ENCODE assay signal across 28 cellular contexts in the genomic region with DNA sequence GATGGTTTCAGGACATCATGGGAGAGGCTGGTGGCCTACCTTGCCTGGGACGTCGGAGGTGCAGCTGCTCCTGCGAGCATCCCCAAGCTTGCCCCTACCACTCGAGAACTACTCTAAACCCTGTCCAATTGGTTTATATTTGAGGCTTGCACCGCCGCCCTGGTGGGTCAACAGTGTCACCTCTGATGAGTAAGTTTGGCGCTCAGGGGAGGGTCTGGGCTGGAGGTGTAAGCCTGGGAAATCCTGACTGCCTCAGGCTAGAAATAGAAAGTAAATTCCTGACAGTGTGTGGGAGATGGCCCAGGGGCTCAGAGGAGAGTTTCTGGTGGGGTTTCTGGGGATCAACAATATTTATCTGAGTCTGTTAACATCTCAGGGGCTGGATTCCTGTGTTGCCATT. TPM values are rescaled to one million over a fixed set of nuclear protein-coding genes. Genes with fewer than 3 reads are reported as not detected.
DNase-seq lines count a peak whose midpoint lies in the region; ATAC-seq and TF ChIP-seq lines count a peak whose summit lies in the region.
"Had no signal": no experiment of that assay in that cellular context is flagged by ENCODE, and none has a peak within 500 bp of the region (broad histone marks: within the 10 kb centered on the region; RNA-seq: fewer than 3 reads in every experiment).

No MANE protein-coding gene starts in this region.

- ATAC-seq in thoracic aorta (ENCODE audit: insufficient number of reproducible peaks, low FRiP score, low read depth) (no peak), GM21528 (IDR thresholded peaks at IDR 0.05; ENCODE audit: low FRiP score, unreplicated experiment) (no peak)
- ATAC-seq in activated T-helper 17 cell treated with anti-CD3 and anti-CD28 coated beads, Interleukin-2, amount 50 U/mL, for 72 hours (replicated peaks), result no peak
- ATAC-seq: HCT116; naive thymus-derived CD8-positive, alpha-beta T cell; psoas muscle had no signal

- no peak overlapping the region for H2BK5ac ChIP-seq in H9 (ENCODE audit: insufficient read length, low read length)
- no peak overlapping the region for H2BK5ac ChIP-seq in mesenchymal stem cell (ENCODE audit: low read depth, low read length, poor library complexity, severe bottlenecking)

- no peak overlapping the region for H3K56ac ChIP-seq in H9 (ENCODE audit: insufficient read length, low read depth, low read length)

- H2AK5ac ChIP-seq in H9 (ENCODE audit: insufficient read length, low read length), result peak overlapping the region; percentile 41
- peak overlapping the region; percentile 94 for H2AK5ac ChIP-seq in mesenchymal stem cell (ENCODE audit: low read length, severe bottlenecking)

- no peaks in the 10 kb centered on the region for H3K9me3 ChIP-seq in H9 (ENCODE audit: control insufficient read depth, low read depth, low read length)
- H3K9me3 ChIP-seq in mesenchymal stem cell (ENCODE audit: control insufficient read depth, low read length), result no peaks in the 10 kb centered on the region
- no peaks in the 10 kb centered on the region for H3K9me3 ChIP-seq in thoracic aorta
- H3K9me3 ChIP-seq: psoas muscle had no signal

- peak overlapping the region; percentile 43 for H3T11ph ChIP-seq in H9 (ENCODE audit: low read length)

- H3K4me1 Mint-ChIP-seq in H9, result peaks cover 24 to 33% of the 10 kb centered on the region in 2 experiments
- H3K4me1 Mint-ChIP-seq in activated T-helper 17 cell treated with anti-CD3 and anti-CD28 coated beads, Interleukin-2, amount 50 U/mL, for 72 hours, result peaks cover 8% of the 10 kb centered on the region

- H2BK12ac ChIP-seq in H9 (ENCODE audit: insufficient read length, low read depth, low read length) (peak overlapping the region; percentile 86), mesenchymal stem cell (ENCODE audit: low read length in 2 of 2) (peak overlapping the region; percentile 87 to 88)

- in situ Hi-C loops in brain microvascular endothelial cell (cut with HindIII; ENCODE audit: low pct_ligation_motif_present, low sequenced_read_pairs), result no loop called here

- TF ChIP-seq CTCF in H9 (conservative IDR thresholded peaks at IDR 0.05) (peak; percentile 39; the same call in 2 of the 3 replicates), brain microvascular endothelial cell (IDR thresholded peaks at IDR 0.05; ENCODE audit: low read depth, low read length, missing control alignments) (no peak), thoracic aorta (IDR thresholded peaks at IDR 0.05) (no peak)

- H3K79me2 ChIP-seq in H9 (ENCODE audit: insufficient read depth, low read length), result no peaks in the 10 kb centered on the region

- H3K9ac ChIP-seq in H9 (ENCODE audit: extremely low read depth, insufficient read length, low read length) (no peak overlapping the region), mesenchymal stem cell (ENCODE audit: low read length) (no peak overlapping the region)
- H3K9ac ChIP-seq: KMS-11 had no signal

- H3K79me1 ChIP-seq in H9 (ENCODE audit: insufficient read depth, low read depth, low read length, poor library complexity, severe bottlenecking), result no peaks in the 10 kb centered on the region
- no peaks in the 10 kb centered on the region for H3K79me1 ChIP-seq in mesenchymal stem cell (replicated peaks; ENCODE audit: low read length, poor library complexity, severe bottlenecking)

- H3K27ac ChIP-seq in H9 (ENCODE audit: insufficient read length, low read depth, low read length) (peak overlapping the region; percentile 70), brain microvascular endothelial cell (peak overlapping the region; percentile 91), mesenchymal stem cell (ENCODE audit: low read length, poor library complexity, severe bottlenecking) (peak overlapping the region; percentile 74), thoracic aorta (peak overlapping the region; percentile 98 to 99)
- H3K27ac ChIP-seq: HL-60, KMS-11, psoas muscle had no signal

- H3K18ac ChIP-seq in H9 (ENCODE audit: insufficient read length, low read depth, low read length) (peak overlapping the region; percentile 96), mesenchymal stem cell (ENCODE audit: low read depth in 1 of 2, low read length in 2 of 2) (peak overlapping the region; percentile 49 to 82)

- no peaks in the 10 kb centered on the region for H4K20me1 ChIP-seq in H9 (ENCODE audit: control insufficient read depth, insufficient read depth, insufficient read length)

- H3K4me3 ChIP-seq in brain microvascular endothelial cell (ENCODE audit: low read depth, low read length) (no peak overlapping the region), mesenchymal stem cell (ENCODE audit: insufficient read depth in 1 of 2, low read depth in 1 of 2, low read length in 2 of 2) (no peak overlapping the region), thoracic aorta (no peak overlapping the region)
- H3K4me3 ChIP-seq: lung, psoas muscle had no signal

- no peaks in the 10 kb centered on the region for H3K27me3 ChIP-seq in H9 (ENCODE audit: insufficient read depth, low read length)
- no peaks in the 10 kb centered on the region for H3K27me3 ChIP-seq in brain microvascular endothelial cell (replicated peaks)
- H3K27me3 ChIP-seq in mesenchymal stem cell (ENCODE audit: control insufficient read depth in 1 of 2, insufficient read depth in 1 of 2, low read length in 2 of 2), result peaks cover 5 to 46% of the 10 kb centered on the region in 2 experiments
- no peaks in the 10 kb centered on the region for H3K27me3 ChIP-seq in thoracic aorta (replicated peaks; ENCODE audit: insufficient read depth)

- H2BK15ac ChIP-seq in H9 (ENCODE audit: low read depth, low read length) (peak overlapping the region; percentile 81; the same call in 1 of the 2 replicates), mesenchymal stem cell (ENCODE audit: low read depth, poor library complexity, severe bottlenecking) (peak overlapping the region; percentile 63)

- H3K9me3 Mint-ChIP-seq in H9, result no peaks in the 10 kb centered on the region; a peak in 2 of 5 replicates
- no peaks in the 10 kb centered on the region for H3K9me3 Mint-ChIP-seq in activated T-helper 17 cell treated with anti-CD3 and anti-CD28 coated beads, Interleukin-2, amount 50 U/mL, for 72 hours

- peak overlapping the region; percentile 12 for H4K91ac ChIP-seq in H9 (ENCODE audit: insufficient read length, low read depth, low read length)
- peak overlapping the region; percentile 90 for H4K91ac ChIP-seq in mesenchymal stem cell (ENCODE audit: low read length)

- H3K23ac ChIP-seq in H9 (ENCODE audit: insufficient read length, low read depth, low read length), result no peak overlapping the region
- no peak overlapping the region for H3K23ac ChIP-seq in mesenchymal stem cell (ENCODE audit: low read length in 2 of 2)

- WGBS in H9 (ENCODE audit: extremely low coverage, insufficient read length, low lambda C conversion rate), result no CpG with 5 or more reads among the region's 7 CpGs
- WGBS in mesenchymal stem cell, result 79% methylated on average over 7 of the region's 7 CpGs

- DNase-seq in H9 (peak; percentile 48), brain microvascular endothelial cell (no peak), mesenchymal stem cell (peak; percentile 40), thoracic aorta (ENCODE audit: low spot score) (no peak)
- DNase-seq in activated CD4-positive, CD25-positive, alpha-beta regulatory T cell treated with anti-CD3 and anti-CD28 coated beads, Interleukin-2, amount 50 U/mL, for 72 hours, result no peak
- no peak for DNase-seq in activated T-cell treated with anti-CD3 and anti-CD28 coated beads, Interleukin-2, amount 50 U/mL, for 48 hours
- DNase-seq: activated CD4-positive, alpha-beta T cell treated with anti-CD3 and anti-CD28 coated beads, Interleukin-2, amount 50 U/mL, for 4 hours; activated naive CD4-positive, alpha-beta T cell treated with anti-CD3 and anti-CD28 coated beads, Interleukin-2, amount 50 U/mL, for 16 hours; activated T-cell treated with anti-CD3 and anti-CD28 coated beads, Interleukin-2, amount 50 U/mL, for 1 hour; CD4-positive, alpha-beta memory T cell; naive thymus-derived CD8-positive, alpha-beta T cell; NCI-H1105 treated with DMSO at 0.1 percent for 48 hours; NCI-H526 treated with DMSO at 0.1 percent for 48 hours; OCI-M1; psoas muscle; SHP77; stimulated activated CD8-positive, alpha-beta memory T cell treated with anti-CD3 and anti-CD28 coated beads, Interleukin-4, amount 100 ng/mL, for 48 hours; T-helper 1 cell had no signal

- peak overlapping the region; percentile 99 for H3K4ac ChIP-seq in H9 (ENCODE audit: low read depth, low read length)
- H3K4ac ChIP-seq in mesenchymal stem cell (ENCODE audit: low read depth in 1 of 2, low read length in 2 of 2), result peak overlapping the region; percentile 71 to 89

- H3K36me3 ChIP-seq in brain microvascular endothelial cell (replicated peaks), result no peaks in the 10 kb centered on the region
- H3K36me3 ChIP-seq in mesenchymal stem cell (ENCODE audit: control insufficient read depth in 1 of 2, insufficient read depth in 2 of 2, low read depth in 1 of 2, low read length in 2 of 2), result no peaks in the 10 kb centered on the region
- no peaks in the 10 kb centered on the region for H3K36me3 ChIP-seq in thoracic aorta

- peak overlapping the region; percentile 96; the same call in 1 of the 2 replicates for H3K14ac ChIP-seq in H9 (ENCODE audit: insufficient read depth, low read length)
- no peak overlapping the region for H3K14ac ChIP-seq in mesenchymal stem cell (ENCODE audit: low read length in 2 of 2)

- H3K4me2 ChIP-seq in H9 (ENCODE audit: insufficient read depth, insufficient read length, low read length), result peak overlapping the region; percentile 27
- no peak overlapping the region for H3K4me2 ChIP-seq in mesenchymal stem cell (ENCODE audit: low read length, poor library complexity, severe bottlenecking)
- H3K4me2 ChIP-seq: KMS-11 had no signal

- peaks cover 12% of the 10 kb centered on the region for H3K27me3 Mint-ChIP-seq in H9 (ENCODE audit: low read depth)
- peaks cover 40% of the 10 kb centered on the region for H3K27me3 Mint-ChIP-seq in activated T-helper 17 cell treated with anti-CD3 and anti-CD28 coated beads, Interleukin-2, amount 50 U/mL, for 72 hours

- peak overlapping the region; percentile 96 for H4K5ac ChIP-seq in H9 (ENCODE audit: insufficient read length, low read depth, low read length)

- peaks cover 3% of the 10 kb centered on the region for H3K23me2 ChIP-seq in H9 (ENCODE audit: insufficient read length, low read depth, low read length, poor library complexity, severe bottlenecking)

- no peaks in the 10 kb centered on the region for H3K36me3 Mint-ChIP-seq in H9 (ENCODE audit: insufficient read depth in 1 of 3, low read depth in 3 of 3)
- no peaks in the 10 kb centered on the region for H3K36me3 Mint-ChIP-seq in activated T-helper 17 cell treated with anti-CD3 and anti-CD28 coated beads, Interleukin-2, amount 50 U/mL, for 72 hours (ENCODE audit: low read depth)
- H3K36me3 Mint-ChIP-seq: CD4-positive, alpha-beta memory T cell; naive thymus-derived CD8-positive, alpha-beta T cell had no signal

- H2AFZ ChIP-seq in H9 (ENCODE audit: low read length) (no peak overlapping the region), mesenchymal stem cell (ENCODE audit: low read depth, low read length) (no peak overlapping the region)

- peaks cover 15% of the 10 kb centered on the region; the same call in 1 of the 2 replicates for H3K4me1 ChIP-seq in H9 (ENCODE audit: insufficient read depth, low read length)
- H3K4me1 ChIP-seq in mesenchymal stem cell (ENCODE audit: control insufficient read depth, insufficient read depth, low read depth, low read length), result peaks cover 22% of the 10 kb centered on the region
- peaks cover 35 to 73% of the 10 kb centered on the region in 2 donors for H3K4me1 ChIP-seq in thoracic aorta (ENCODE audit: control insufficient read depth in 1 of 2, low read depth in 2 of 2)
- H3K4me1 ChIP-seq: psoas muscle had no signal

- H3K4me3 Mint-ChIP-seq in H9, result 0 out of 5 replicates have a peak overlapping the region, but pooled peaks of 1 of the 2 experiments have one; percentile 32
- no peak overlapping the region for H3K4me3 Mint-ChIP-seq in activated T-helper 17 cell treated with anti-CD3 and anti-CD28 coated beads, Interleukin-2, amount 50 U/mL, for 72 hours
- H3K4me3 Mint-ChIP-seq: CD4-positive, alpha-beta memory T cell; naive thymus-derived CD8-positive, alpha-beta T cell had no signal

- H4K8ac ChIP-seq in H9 (replicated peaks; ENCODE audit: insufficient read length, low read depth, low read length), result peak overlapping the region; percentile 95
- peak overlapping the region; percentile 70 for H4K8ac ChIP-seq in mesenchymal stem cell (ENCODE audit: low read length)

- peak overlapping the region; percentile 52 to 87 (median 74) for H3K27ac Mint-ChIP-seq in H9
- H3K27ac Mint-ChIP-seq in activated T-helper 17 cell treated with anti-CD3 and anti-CD28 coated beads, Interleukin-2, amount 50 U/mL, for 72 hours, result no peak overlapping the region
- H3K27ac Mint-ChIP-seq: CD4-positive, alpha-beta memory T cell; naive thymus-derived CD8-positive, alpha-beta T cell had no signal

- H2BK20ac ChIP-seq in H9 (ENCODE audit: low read depth, low read length, poor library complexity, severe bottlenecking), result peak overlapping the region; percentile 98

- no peak overlapping the region for H2BK120ac ChIP-seq in H9 (ENCODE audit: low read depth, low read length, poor library complexity, severe bottlenecking)
- peak overlapping the region; percentile 97 for H2BK120ac ChIP-seq in mesenchymal stem cell (ENCODE audit: low read depth, low read length)

RNA-seq across cellular contexts. Expression of a gene that starts 48.2 kb away (rescaled TPM):
- total RNA-seq in H9 (2021) (not detected in 2 replicates), thoracic aorta (not detected)
- not detected for polyA plus RNA-seq in mesenchymal stem cell (2013, experiment 1 of 2)
- not detected for polyA plus RNA-seq in mesenchymal stem cell (2013, experiment 2 of 2)
- total RNA-seq in activated T-helper 17 cell treated with anti-CD3 and anti-CD28 coated beads, Interleukin-2, amount 50 U/mL, for 72 hours, result under 1 TPM in 1 of 2 donors, not detected in 1; 0.32 TPM
- total RNA-seq: bronchial epithelial cell, dermis microvascular lymphatic vessel endothelial cell, psoas muscle, temporal lobe had no signal
- polyA plus RNA-seq: CD4-positive, alpha-beta memory T cell; esophagus; naive thymus-derived CD8-positive, alpha-beta T cell; psoas muscle had no signal

Comparison
In these comparisons a context has a peak if more than half of its experiments do, and no peak if none do; other contexts are left out.
1. DNase-seq: peak in H9 (single experiment) and mesenchymal stem cell (single experiment); none in brain microvascular endothelial cell (single experiment), thoracic aorta (single experiment), activated CD4-positive, CD25-positive, alpha-beta regulatory T cell treated with anti-CD3 and anti-CD28 coated beads, Interleukin-2, amount 50 U/mL, for 72 hours (single experiment) and activated T-cell treated with anti-CD3 and anti-CD28 coated beads, Interleukin-2, amount 50 U/mL, for 48 hours (0 of 2).
2. Peak in every context shown above with its lines, with median percentiles within 50 percentile points of each other: H3K27ac ChIP-seq.